ENCODE assay signal across 7 cellular contexts in the genomic region with DNA sequence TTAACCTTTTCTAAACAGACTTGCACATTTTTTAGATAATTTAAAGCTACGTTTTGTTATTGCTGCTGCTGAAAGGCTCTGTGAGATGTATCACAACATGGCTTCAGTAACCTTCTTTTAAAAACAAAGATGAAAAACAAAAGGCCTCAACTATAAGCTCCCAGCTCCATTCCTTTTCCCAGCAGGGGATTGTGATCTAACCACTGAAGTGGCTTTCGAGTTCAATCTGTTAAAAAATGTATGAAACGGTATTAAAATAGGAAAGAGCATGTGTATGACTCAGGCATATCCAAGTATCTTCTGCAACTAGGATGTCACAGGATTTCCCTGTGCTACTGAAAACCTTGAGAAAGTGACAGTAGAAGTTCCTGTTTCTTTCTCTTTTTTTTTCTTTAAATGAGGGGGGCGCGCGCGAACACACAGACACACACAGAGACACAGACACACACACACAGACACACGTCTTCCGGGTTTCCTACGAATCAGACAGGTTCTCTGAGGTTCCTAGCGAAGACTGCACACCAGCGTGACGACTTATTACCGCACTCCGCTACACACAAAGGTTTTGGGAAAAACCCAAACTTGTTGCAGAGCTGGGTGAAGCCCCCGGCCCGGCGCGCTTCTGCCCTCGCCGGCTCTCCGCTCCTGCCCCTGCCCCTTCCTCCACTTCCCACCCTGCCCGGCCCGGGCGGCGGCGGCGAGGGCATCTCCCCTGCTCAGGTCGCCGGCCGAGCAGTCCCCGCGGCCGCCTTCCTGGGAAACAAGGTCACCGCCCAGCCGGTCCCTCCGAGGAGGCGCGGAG.
A peak's percentile ranks its signal among the peaks of the same experiment; 100 is the strongest.
DNase-seq lines count a peak whose midpoint lies in the region; ATAC-seq, FAIRE-seq and TF ChIP-seq lines count a peak whose summit lies in the region.

No MANE protein-coding gene starts in this region.

- H3K4me3 ChIP-seq in mucosa of descending colon = peak overlapping the region; percentile 48

- no peaks in the 10 kb centered on the region for H3K27me3 Mint-ChIP-seq in activated CD8-positive, alpha-beta T cell treated with anti-CD3 and anti-CD28 coated beads for 36 hours

- ATAC-seq in GM18861 (IDR thresholded peaks at IDR 0.05; ENCODE audit: unreplicated experiment) (peak; percentile 38), HG02981 (IDR thresholded peaks at IDR 0.05; ENCODE audit: unreplicated experiment) (peak; percentile 55), mucosa of descending colon (peak; percentile 77)
- peak; percentile 70 for ATAC-seq in activated CD8-positive, alpha-beta T cell treated with anti-CD3 and anti-CD28 coated beads for 36 hours

- intact Hi-C loops in activated CD8-positive, alpha-beta T cell treated with anti-CD3 and anti-CD28 coated beads for 36 hours (cut with micrococcal nuclease) = loop anchor here (2.0 to 5.0 kb wide), 3 partner anchors 22 to 134 kb away; no protein-coding TSS in a partner anchor
- intact Hi-C loops in mucosa of descending colon (cut with DNase I, micrococcal nuclease) = no loop called here

- TF ChIP-seq CTCF in activated CD8-positive, alpha-beta T cell treated with anti-CD3 and anti-CD28 coated beads for 36 hours (IDR thresholded peaks at IDR 0.05) = no peak
- TF ChIP-seq CTCF in mucosa of descending colon (IDR thresholded peaks at IDR 0.05) = no peak

- H3K36me3 ChIP-seq in mucosa of descending colon (ENCODE audit: low read depth) = no peaks in the 10 kb centered on the region

- peak; percentile 24 for DNase-seq in NCI-H69 (lab: John Stamatoyannopoulos, UW)
- peak; percentile 87 for DNase-seq in activated CD8-positive, alpha-beta T cell treated with anti-CD3 and anti-CD28 coated beads for 36 hours
- peak; percentile 57 to 75 (median 74) for DNase-seq in mucosa of descending colon
- DNase-seq in stimulated activated CD8-positive, alpha-beta memory T cell treated with anti-CD3 and anti-CD28 coated beads, Interleukin-4, amount 100 ng/mL, for 1 hour (ENCODE audit: low read depth in 2 of 2, low spot score in 1 of 2) = peak; percentile 42

- POLR2A ChIA-PET in activated CD8-positive, alpha-beta T cell treated with anti-CD3 and anti-CD28 coated beads for 36 hours (lab: Charles Lee) = interaction anchor here (0.6 to 3.4 kb wide), 14 partner anchors 8 to 109 kb away, joined by 3 to 18 read pairs (median 4); no protein-coding TSS in a partner anchor

- H3K4me3 Mint-ChIP-seq in activated CD8-positive, alpha-beta T cell treated with anti-CD3 and anti-CD28 coated beads for 36 hours = peak overlapping the region; percentile 95

- peak overlapping the region; percentile 92 for H3K27ac Mint-ChIP-seq in activated CD8-positive, alpha-beta T cell treated with anti-CD3 and anti-CD28 coated beads for 36 hours

- peaks cover 1% of the 10 kb centered on the region for H3K36me3 Mint-ChIP-seq in activated CD8-positive, alpha-beta T cell treated with anti-CD3 and anti-CD28 coated beads for 36 hours (ENCODE audit: low read depth)

- no peaks in the 10 kb centered on the region for H3K4me1 ChIP-seq in mucosa of descending colon (ENCODE audit: low read depth)

- H3K9me3 ChIP-seq in mucosa of descending colon = no peaks in the 10 kb centered on the region

- no peaks in the 10 kb centered on the region for H3K9me3 Mint-ChIP-seq in activated CD8-positive, alpha-beta T cell treated with anti-CD3 and anti-CD28 coated beads for 36 hours

- CTCF ChIA-PET in activated CD8-positive, alpha-beta T cell treated with anti-CD3 and anti-CD28 coated beads for 36 hours (lab: Charles Lee) = interaction anchor here (0.8 to 2.8 kb wide), 7 partner anchors 21 to 88 kb away, joined by 3 to 15 read pairs (median 3); no protein-coding TSS in a partner anchor

- peaks cover 71% of the 10 kb centered on the region for H3K4me1 Mint-ChIP-seq in activated CD8-positive, alpha-beta T cell treated with anti-CD3 and anti-CD28 coated beads for 36 hours (ENCODE audit: low read depth)

- peak; percentile 23 for FAIRE-seq in endometrium (lab: Jason Lieb, UNC)

Comparison
In these comparisons a context has a peak if more than half of its experiments do, and no peak if none do; other contexts are left out.
1. Peak in every context shown above with its lines: DNase-seq, ATAC-seq and H3K4me3 ChIP-seq.
2. DNase-seq: peak in every context shown above with its lines; median percentile 87 in activated CD8-positive, alpha-beta T cell treated with anti-CD3 and anti-CD28 coated beads for 36 hours; 74 in mucosa of descending colon; 42 in stimulated activated CD8-positive, alpha-beta memory T cell treated with anti-CD3 and anti-CD28 coated beads, Interleukin-4, amount 100 ng/mL, for 1 hour; 24 in NCI-H69.